ENCODE assay signal across 24 cellular contexts in genomic region chr2:156834431-156834830, GRCh38.
"Had no signal": no experiment of that assay in that cellular context is flagged by ENCODE, and none has a peak within 500 bp of the region (broad histone marks: within the 10 kb centered on the region; RNA-seq: fewer than 3 reads in every experiment).

No MANE protein-coding gene starts in this region.

- DNase-seq: colonic mucosa; cortex of kidney; dermis blood vessel endothelial cell; dorsolateral prefrontal cortex; effector CD4-positive, alpha-beta T cell; effector CD8-positive, alpha-beta T cell; effector memory CD4-positive, alpha-beta T cell; effector memory CD8-positive, alpha-beta T cell; endodermal cell; erythroblast; esophagus squamous epithelium; foreskin fibroblast; foreskin keratinocyte; foreskin melanocyte; gastrocnemius medialis; glutamatergic neuron; head of caudate nucleus; heart left ventricle; heart right ventricle had no signal

- H3K9me3 ChIP-seq: colonic mucosa, esophagus muscularis mucosa, esophagus squamous epithelium, gastrocnemius medialis, gastroesophageal sphincter had no signal

- H3K4me3 ChIP-seq: colonic mucosa, coronary artery, dorsolateral prefrontal cortex, esophagus muscularis mucosa, esophagus squamous epithelium, gastrocnemius medialis, gastroesophageal sphincter, heart left ventricle, heart right ventricle had no signal

- ATAC-seq: effector memory CD8-positive, alpha-beta T cell; esophagus mucosa; foreskin keratinocyte; gastrocnemius medialis; gastroesophageal sphincter; heart left ventricle; heart right ventricle had no signal

- H3K27ac ChIP-seq: colonic mucosa, coronary artery, dorsolateral prefrontal cortex, epithelial cell of prostate, esophagus muscularis mucosa, esophagus squamous epithelium, foreskin keratinocyte, gastrocnemius medialis, gastroesophageal sphincter, heart left ventricle, heart right ventricle had no signal

- H3K27me3 ChIP-seq: colonic mucosa, esophagus muscularis mucosa, esophagus squamous epithelium, foreskin keratinocyte, gastrocnemius medialis, gastroesophageal sphincter, heart left ventricle, heart right ventricle had no signal

- H3K36me3 ChIP-seq: colonic mucosa, esophagus muscularis mucosa, esophagus squamous epithelium, gastrocnemius medialis, gastroesophageal sphincter, heart left ventricle, heart right ventricle had no signal

- H3K4me1 ChIP-seq: colonic mucosa, esophagus muscularis mucosa, esophagus squamous epithelium, foreskin keratinocyte, gastrocnemius medialis, gastroesophageal sphincter, heart left ventricle, heart right ventricle had no signal
